In the genomic region with DNA sequence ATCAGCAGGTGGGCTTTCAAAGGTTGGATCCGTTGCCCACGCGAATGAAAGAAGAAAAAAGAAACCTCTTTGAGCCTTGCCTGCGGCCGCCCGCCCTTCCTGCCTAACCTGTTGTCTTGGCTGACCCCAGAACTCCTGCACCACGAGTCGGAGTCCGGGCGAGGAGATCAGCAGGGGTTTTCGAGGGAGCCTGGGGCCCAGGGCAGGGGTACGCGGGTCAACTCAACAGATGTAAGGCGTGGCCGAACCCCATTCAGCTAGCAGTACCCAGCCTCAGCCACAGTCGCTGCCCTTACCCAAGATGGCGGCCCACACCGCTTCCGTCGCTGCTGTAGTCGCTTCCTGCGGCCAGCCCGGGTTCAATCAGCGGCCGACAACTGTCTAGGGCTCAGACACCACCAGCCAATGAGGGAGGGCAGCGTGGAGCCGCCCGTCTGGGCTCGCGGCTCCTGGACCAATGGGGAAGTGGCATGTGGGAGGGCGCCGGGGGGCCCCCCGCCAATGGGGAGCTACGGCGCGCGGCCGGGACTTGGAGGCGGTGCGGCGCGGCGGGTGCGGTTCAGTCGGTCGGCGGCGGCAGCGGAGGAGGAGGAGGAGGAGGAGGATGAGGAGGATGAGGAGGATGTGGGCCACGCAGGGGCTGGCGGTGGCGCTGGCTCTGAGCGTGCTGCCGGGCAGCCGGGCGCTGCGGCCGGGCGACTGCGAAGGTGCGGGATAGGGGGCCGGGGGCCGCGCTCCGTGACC, we compare ENCODE assay signal across 1 cellular context.
TF ChIP-seq lines count a peak whose summit lies in the region.

A gene (plus strand): TSS at position 562 of the 744 bp plus-strand sequence. CDS start 52 bp downstream, at position 614.

TF ChIP-seq in HepG2, 621 proteins besides CTCF, POLR2A, EP300 and RAD21 (continued from another document and continues in another):
- TF ChIP-seq, protein P1, sequence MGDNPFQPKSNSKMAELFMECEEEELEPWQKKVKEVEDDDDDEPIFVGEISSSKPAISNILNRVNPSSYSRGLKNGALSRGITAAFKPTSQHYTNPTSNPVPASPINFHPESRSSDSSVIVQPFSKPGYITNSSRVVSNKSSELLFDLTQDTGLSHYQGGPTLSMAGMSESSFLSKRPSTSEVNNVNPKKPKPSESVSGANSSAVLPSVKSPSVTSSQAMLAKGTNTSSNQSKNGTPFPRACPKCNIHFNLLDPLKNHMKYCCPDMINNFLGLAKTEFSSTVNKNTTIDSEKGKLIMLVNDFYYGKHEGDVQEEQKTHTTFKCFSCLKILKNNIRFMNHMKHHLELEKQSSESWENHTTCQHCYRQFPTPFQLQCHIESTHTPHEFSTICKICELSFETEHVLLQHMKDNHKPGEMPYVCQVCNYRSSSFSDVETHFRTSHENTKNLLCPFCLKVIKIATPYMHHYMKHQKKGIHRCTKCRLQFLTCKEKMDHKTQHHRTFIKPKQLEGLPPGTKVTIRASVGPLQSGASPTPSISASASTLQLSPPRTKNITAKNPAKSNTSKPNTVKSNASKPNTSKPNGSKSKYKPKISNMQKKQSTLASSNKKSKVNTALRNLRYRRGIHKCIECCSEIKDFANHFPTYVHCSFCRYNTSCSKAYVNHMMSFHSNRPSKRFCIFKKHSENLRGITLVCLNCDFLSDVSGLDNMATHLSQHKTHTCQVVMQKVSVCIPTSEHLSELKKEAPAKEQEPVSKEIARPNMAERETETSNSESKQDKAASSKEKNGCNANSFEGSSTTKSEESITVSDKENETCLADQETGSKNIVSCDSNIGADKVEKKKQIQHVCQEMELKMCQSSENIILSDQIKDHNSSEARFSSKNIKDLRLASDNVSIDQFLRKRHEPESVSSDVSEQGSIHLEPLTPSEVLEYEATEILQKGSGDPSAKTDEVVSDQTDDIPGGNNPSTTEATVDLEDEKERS (CRISPR knock-in tag; IDR thresholded peaks at IDR 0.05): peak; percentile 89
- 0 out of 2 replicates have a peak, but pooled peaks have one; percentile 17 for TF ChIP-seq ZNF383 (CRISPR knock-in tag; IDR thresholded peaks at IDR 0.05; ENCODE audit: borderline replicate concordance)
- peak; percentile 99 for TF ChIP-seq NFYC (CRISPR knock-in tag; IDR thresholded peaks at IDR 0.05)
- TF ChIP-seq, protein P2, sequence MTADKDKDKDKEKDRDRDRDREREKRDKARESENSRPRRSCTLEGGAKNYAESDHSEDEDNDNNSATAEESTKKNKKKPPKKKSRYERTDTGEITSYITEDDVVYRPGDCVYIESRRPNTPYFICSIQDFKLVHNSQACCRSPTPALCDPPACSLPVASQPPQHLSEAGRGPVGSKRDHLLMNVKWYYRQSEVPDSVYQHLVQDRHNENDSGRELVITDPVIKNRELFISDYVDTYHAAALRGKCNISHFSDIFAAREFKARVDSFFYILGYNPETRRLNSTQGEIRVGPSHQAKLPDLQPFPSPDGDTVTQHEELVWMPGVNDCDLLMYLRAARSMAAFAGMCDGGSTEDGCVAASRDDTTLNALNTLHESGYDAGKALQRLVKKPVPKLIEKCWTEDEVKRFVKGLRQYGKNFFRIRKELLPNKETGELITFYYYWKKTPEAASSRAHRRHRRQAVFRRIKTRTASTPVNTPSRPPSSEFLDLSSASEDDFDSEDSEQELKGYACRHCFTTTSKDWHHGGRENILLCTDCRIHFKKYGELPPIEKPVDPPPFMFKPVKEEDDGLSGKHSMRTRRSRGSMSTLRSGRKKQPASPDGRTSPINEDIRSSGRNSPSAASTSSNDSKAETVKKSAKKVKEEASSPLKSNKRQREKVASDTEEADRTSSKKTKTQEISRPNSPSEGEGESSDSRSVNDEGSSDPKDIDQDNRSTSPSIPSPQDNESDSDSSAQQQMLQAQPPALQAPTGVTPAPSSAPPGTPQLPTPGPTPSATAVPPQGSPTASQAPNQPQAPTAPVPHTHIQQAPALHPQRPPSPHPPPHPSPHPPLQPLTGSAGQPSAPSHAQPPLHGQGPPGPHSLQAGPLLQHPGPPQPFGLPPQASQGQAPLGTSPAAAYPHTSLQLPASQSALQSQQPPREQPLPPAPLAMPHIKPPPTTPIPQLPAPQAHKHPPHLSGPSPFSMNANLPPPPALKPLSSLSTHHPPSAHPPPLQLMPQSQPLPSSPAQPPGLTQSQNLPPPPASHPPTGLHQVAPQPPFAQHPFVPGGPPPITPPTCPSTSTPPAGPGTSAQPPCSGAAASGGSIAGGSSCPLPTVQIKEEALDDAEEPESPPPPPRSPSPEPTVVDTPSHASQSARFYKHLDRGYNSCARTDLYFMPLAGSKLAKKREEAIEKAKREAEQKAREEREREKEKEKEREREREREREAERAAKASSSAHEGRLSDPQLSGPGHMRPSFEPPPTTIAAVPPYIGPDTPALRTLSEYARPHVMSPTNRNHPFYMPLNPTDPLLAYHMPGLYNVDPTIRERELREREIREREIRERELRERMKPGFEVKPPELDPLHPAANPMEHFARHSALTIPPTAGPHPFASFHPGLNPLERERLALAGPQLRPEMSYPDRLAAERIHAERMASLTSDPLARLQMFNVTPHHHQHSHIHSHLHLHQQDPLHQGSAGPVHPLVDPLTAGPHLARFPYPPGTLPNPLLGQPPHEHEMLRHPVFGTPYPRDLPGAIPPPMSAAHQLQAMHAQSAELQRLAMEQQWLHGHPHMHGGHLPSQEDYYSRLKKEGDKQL (CRISPR knock-in tag; IDR thresholded peaks at IDR 0.05; ENCODE audit: low read depth): no peak
- no peak for TF ChIP-seq FOSL1 (CRISPR knock-in tag; IDR thresholded peaks at IDR 0.05; ENCODE audit: borderline replicate concordance)
- peak; percentile 77 for TF ChIP-seq HCFC1 (IDR thresholded peaks at IDR 0.05; ENCODE audit: low read depth, low read length)
- TF ChIP-seq, protein P3, sequence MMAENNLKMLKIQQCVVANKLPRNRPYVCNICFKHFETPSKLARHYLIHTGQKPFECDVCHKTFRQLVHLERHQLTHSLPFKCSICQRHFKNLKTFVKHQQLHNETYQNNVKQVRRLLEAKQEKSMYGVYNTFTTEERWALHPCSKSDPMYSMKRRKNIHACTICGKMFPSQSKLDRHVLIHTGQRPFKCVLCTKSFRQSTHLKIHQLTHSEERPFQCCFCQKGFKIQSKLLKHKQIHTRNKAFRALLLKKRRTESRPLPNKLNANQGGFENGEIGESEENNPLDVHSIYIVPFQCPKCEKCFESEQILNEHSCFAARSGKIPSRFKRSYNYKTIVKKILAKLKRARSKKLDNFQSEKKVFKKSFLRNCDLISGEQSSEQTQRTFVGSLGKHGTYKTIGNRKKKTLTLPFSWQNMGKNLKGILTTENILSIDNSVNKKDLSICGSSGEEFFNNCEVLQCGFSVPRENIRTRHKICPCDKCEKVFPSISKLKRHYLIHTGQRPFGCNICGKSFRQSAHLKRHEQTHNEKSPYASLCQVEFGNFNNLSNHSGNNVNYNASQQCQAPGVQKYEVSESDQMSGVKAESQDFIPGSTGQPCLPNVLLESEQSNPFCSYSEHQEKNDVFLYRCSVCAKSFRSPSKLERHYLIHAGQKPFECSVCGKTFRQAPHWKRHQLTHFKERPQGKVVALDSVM (CRISPR knock-in tag; IDR thresholded peaks at IDR 0.05): no peak; the same call in 1 of the 2 replicates
- no peak; the same call in 1 of the 2 replicates for TF ChIP-seq HDAC2 (CRISPR knock-in tag; IDR thresholded peaks at IDR 0.05)
- TF ChIP-seq ZNF782 (CRISPR knock-in tag; IDR thresholded peaks at IDR 0.05; ENCODE audit: borderline replicate concordance): no peak; the same call in 1 of the 2 replicates
- TF ChIP-seq XBP1 (CRISPR knock-in tag; IDR thresholded peaks at IDR 0.05): peak; percentile 95
- TF ChIP-seq HMG20A (CRISPR knock-in tag; IDR thresholded peaks at IDR 0.05; ENCODE audit: borderline replicate concordance): no peak
- TF ChIP-seq FOXC1 (CRISPR knock-in tag; IDR thresholded peaks at IDR 0.05; ENCODE audit: borderline replicate concordance): peak; percentile 91
- TF ChIP-seq PLRG1 (conservative IDR thresholded peaks at IDR 0.05): no peak
- TF ChIP-seq ZNF652 (CRISPR knock-in tag; IDR thresholded peaks at IDR 0.05; ENCODE audit: borderline replicate concordance, low read depth): no peak
- peak; percentile 92 for TF ChIP-seq RBFOX2 (IDR thresholded peaks at IDR 0.05; ENCODE audit: low read depth, low read length)
- TF ChIP-seq RBM39 (IDR thresholded peaks at IDR 0.05; ENCODE audit: low read depth, low read length, poor library complexity, severe bottlenecking): peak; percentile 75
- TF ChIP-seq, protein P4, sequence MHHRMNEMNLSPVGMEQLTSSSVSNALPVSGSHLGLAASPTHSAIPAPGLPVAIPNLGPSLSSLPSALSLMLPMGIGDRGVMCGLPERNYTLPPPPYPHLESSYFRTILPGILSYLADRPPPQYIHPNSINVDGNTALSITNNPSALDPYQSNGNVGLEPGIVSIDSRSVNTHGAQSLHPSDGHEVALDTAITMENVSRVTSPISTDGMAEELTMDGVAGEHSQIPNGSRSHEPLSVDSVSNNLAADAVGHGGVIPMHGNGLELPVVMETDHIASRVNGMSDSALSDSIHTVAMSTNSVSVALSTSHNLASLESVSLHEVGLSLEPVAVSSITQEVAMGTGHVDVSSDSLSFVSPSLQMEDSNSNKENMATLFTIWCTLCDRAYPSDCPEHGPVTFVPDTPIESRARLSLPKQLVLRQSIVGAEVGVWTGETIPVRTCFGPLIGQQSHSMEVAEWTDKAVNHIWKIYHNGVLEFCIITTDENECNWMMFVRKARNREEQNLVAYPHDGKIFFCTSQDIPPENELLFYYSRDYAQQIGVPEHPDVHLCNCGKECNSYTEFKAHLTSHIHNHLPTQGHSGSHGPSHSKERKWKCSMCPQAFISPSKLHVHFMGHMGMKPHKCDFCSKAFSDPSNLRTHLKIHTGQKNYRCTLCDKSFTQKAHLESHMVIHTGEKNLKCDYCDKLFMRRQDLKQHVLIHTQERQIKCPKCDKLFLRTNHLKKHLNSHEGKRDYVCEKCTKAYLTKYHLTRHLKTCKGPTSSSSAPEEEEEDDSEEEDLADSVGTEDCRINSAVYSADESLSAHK (CRISPR knock-in tag; IDR thresholded peaks at IDR 0.05; ENCODE audit: borderline replicate concordance): 0 out of 2 replicates have a peak, but pooled peaks have one; percentile 12
- TF ChIP-seq KDM4B (CRISPR knock-in tag; IDR thresholded peaks at IDR 0.05): peak; percentile 67
- TF ChIP-seq FOXP1 (IDR thresholded peaks at IDR 0.05): no peak
- TF ChIP-seq FOXP1 (CRISPR knock-in tag; IDR thresholded peaks at IDR 0.05): no peak
- TF ChIP-seq, protein P5, sequence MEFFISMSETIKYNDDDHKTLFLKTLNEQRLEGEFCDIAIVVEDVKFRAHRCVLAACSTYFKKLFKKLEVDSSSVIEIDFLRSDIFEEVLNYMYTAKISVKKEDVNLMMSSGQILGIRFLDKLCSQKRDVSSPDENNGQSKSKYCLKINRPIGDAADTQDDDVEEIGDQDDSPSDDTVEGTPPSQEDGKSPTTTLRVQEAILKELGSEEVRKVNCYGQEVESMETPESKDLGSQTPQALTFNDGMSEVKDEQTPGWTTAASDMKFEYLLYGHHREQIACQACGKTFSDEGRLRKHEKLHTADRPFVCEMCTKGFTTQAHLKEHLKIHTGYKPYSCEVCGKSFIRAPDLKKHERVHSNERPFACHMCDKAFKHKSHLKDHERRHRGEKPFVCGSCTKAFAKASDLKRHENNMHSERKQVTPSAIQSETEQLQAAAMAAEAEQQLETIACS (CRISPR knock-in tag; IDR thresholded peaks at IDR 0.05): 0 out of 2 replicates have a peak, but pooled peaks have one; percentile 34
- TF ChIP-seq, protein P6, sequence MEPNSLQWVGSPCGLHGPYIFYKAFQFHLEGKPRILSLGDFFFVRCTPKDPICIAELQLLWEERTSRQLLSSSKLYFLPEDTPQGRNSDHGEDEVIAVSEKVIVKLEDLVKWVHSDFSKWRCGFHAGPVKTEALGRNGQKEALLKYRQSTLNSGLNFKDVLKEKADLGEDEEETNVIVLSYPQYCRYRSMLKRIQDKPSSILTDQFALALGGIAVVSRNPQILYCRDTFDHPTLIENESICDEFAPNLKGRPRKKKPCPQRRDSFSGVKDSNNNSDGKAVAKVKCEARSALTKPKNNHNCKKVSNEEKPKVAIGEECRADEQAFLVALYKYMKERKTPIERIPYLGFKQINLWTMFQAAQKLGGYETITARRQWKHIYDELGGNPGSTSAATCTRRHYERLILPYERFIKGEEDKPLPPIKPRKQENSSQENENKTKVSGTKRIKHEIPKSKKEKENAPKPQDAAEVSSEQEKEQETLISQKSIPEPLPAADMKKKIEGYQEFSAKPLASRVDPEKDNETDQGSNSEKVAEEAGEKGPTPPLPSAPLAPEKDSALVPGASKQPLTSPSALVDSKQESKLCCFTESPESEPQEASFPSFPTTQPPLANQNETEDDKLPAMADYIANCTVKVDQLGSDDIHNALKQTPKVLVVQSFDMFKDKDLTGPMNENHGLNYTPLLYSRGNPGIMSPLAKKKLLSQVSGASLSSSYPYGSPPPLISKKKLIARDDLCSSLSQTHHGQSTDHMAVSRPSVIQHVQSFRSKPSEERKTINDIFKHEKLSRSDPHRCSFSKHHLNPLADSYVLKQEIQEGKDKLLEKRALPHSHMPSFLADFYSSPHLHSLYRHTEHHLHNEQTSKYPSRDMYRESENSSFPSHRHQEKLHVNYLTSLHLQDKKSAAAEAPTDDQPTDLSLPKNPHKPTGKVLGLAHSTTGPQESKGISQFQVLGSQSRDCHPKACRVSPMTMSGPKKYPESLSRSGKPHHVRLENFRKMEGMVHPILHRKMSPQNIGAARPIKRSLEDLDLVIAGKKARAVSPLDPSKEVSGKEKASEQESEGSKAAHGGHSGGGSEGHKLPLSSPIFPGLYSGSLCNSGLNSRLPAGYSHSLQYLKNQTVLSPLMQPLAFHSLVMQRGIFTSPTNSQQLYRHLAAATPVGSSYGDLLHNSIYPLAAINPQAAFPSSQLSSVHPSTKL (CRISPR knock-in tag; IDR thresholded peaks at IDR 0.05): peak; percentile 60
- TF ChIP-seq ZNF432 (CRISPR knock-in tag; IDR thresholded peaks at IDR 0.05; ENCODE audit: borderline replicate concordance): no peak
- TF ChIP-seq ZSCAN25 (CRISPR knock-in tag; IDR thresholded peaks at IDR 0.05): peak; percentile 69; the same call in 1 of the 2 replicates
- TF ChIP-seq, protein P7, sequence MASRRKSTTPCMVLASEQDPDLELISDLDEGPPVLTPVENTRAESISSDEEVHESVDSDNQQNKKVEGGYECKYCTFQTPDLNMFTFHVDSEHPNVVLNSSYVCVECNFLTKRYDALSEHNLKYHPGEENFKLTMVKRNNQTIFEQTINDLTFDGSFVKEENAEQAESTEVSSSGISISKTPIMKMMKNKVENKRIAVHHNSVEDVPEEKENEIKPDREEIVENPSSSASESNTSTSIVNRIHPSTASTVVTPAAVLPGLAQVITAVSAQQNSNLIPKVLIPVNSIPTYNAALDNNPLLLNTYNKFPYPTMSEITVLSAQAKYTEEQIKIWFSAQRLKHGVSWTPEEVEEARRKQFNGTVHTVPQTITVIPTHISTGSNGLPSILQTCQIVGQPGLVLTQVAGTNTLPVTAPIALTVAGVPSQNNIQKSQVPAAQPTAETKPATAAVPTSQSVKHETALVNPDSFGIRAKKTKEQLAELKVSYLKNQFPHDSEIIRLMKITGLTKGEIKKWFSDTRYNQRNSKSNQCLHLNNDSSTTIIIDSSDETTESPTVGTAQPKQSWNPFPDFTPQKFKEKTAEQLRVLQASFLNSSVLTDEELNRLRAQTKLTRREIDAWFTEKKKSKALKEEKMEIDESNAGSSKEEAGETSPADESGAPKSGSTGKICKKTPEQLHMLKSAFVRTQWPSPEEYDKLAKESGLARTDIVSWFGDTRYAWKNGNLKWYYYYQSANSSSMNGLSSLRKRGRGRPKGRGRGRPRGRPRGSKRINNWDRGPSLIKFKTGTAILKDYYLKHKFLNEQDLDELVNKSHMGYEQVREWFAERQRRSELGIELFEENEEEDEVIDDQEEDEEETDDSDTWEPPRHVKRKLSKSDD (CRISPR knock-in tag; IDR thresholded peaks at IDR 0.05; ENCODE audit: low read depth): no peak
- peak; percentile 85; the same call in 1 of the 2 replicates for TF ChIP-seq YEATS2 (CRISPR knock-in tag; IDR thresholded peaks at IDR 0.05; ENCODE audit: borderline replicate concordance)
- TF ChIP-seq CREM (IDR thresholded peaks at IDR 0.05): peak; percentile 94
- 0 out of 2 replicates have a peak, but pooled peaks have one; percentile 27 for TF ChIP-seq CREM (CRISPR knock-in tag; IDR thresholded peaks at IDR 0.05)
- no peak for TF ChIP-seq ZFP1 (CRISPR knock-in tag; IDR thresholded peaks at IDR 0.05)
- TF ChIP-seq ZNF550 (CRISPR knock-in tag; IDR thresholded peaks at IDR 0.05; ENCODE audit: borderline replicate concordance): no peak
- TF ChIP-seq, protein P8, sequence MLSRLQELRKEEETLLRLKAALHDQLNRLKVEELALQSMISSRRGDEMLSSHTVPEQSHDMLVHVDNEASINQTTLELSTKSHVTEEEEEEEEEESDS (CRISPR knock-in tag; IDR thresholded peaks at IDR 0.05; ENCODE audit: borderline replicate concordance): no peak
